Comparison of ENCODE assay signal across 18 cellular contexts in the genomic region with DNA sequence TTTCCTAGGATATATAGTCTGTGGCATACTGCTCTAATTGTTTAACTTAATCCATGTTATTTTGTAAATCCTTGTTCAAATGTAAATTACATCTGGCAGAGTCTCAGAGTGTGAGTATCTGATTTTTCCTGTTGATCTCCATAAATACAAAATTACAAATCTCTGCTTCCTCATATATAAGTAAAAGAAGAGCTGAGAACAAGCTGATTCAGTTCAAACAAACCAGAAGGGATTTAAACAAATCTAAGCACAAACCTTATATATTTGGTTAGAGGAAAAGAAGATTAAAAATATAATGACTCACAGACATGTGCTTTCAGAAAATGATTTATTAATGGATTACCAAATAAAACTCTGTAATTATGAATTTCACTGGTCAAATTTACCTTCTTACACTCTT. TPM values are rescaled to one million over a fixed set of nuclear protein-coding genes. Genes with fewer than 3 reads are reported as not detected.
DNase-seq lines count a peak whose midpoint lies in the region; TF ChIP-seq lines count a peak whose summit lies in the region.
"Had no signal": no experiment of that assay in that cellular context is flagged by ENCODE, and none has a peak within 500 bp of the region (broad histone marks: within the 10 kb centered on the region; RNA-seq: fewer than 3 reads in every experiment).

No MANE protein-coding gene starts in this region.

- no peaks in the 10 kb centered on the region for H3K27me3 Mint-ChIP-seq in mesothelial cell of epicardium (ENCODE audit: low read depth)
- peaks cover 11% of the 10 kb centered on the region for H3K27me3 Mint-ChIP-seq in activated CD4-positive, alpha-beta T cell treated with anti-CD3 and anti-CD28 coated beads, Interleukin-2, amount 10 ng/mL, durations not matched to agents 7 days and 5 days

- H3K4me3 Mint-ChIP-seq in mesothelial cell of epicardium: no peak overlapping the region
- H3K4me3 Mint-ChIP-seq in activated CD4-positive, alpha-beta T cell treated with anti-CD3 and anti-CD28 coated beads, Interleukin-2, amount 10 ng/mL, durations not matched to agents 7 days and 5 days: no peak overlapping the region
- H3K4me3 Mint-ChIP-seq: CD14-positive monocyte had no signal

- H3K27ac Mint-ChIP-seq in mesothelial cell of epicardium: peak overlapping the region; percentile 43
- H3K27ac Mint-ChIP-seq in activated CD4-positive, alpha-beta T cell treated with anti-CD3 and anti-CD28 coated beads, Interleukin-2, amount 10 ng/mL, durations not matched to agents 7 days and 5 days: no peak overlapping the region

- POLR2A ChIA-PET in activated CD4-positive, alpha-beta T cell treated with anti-CD3 and anti-CD28 coated beads, Interleukin-2, amount 10 ng/mL, durations not matched to agents 7 days and 5 days (lab: Charles Lee): no interaction called here

- H3K4me1 Mint-ChIP-seq in mesothelial cell of epicardium: peaks cover 18% of the 10 kb centered on the region
- H3K4me1 Mint-ChIP-seq in activated CD4-positive, alpha-beta T cell treated with anti-CD3 and anti-CD28 coated beads, Interleukin-2, amount 10 ng/mL, durations not matched to agents 7 days and 5 days: no peaks in the 10 kb centered on the region
- H3K4me1 Mint-ChIP-seq: CD14-positive monocyte had no signal

- DNase-seq in DMS 273 (lab: John Stamatoyannopoulos, UW; ENCODE audit: unreplicated experiment) (peak; percentile 7), DMS 273 treated with DMSO at 0.1 percent for 48 hours (lab: John Stamatoyannopoulos, UW) (no peak), mesothelial cell of epicardium (ENCODE audit: low spot score in 2 of 2, unreplicated experiment in 2 of 2) (no peak), NCI-H2227 (lab: John Stamatoyannopoulos, UW; ENCODE audit: unreplicated experiment) (no peak), SW 1271 (lab: John Stamatoyannopoulos, UW) (no peak), DMS79 treated with DMSO at 0.1 percent for 48 hours (lab: John Stamatoyannopoulos, UW) (no peak)
- DNase-seq in activated CD4-positive, alpha-beta T cell treated with anti-CD3 and anti-CD28 coated beads, Interleukin-2, amount 10 ng/mL, durations not matched to agents 7 days and 5 days: no peak
- DNase-seq: DMS153, NCI-H1417, NCI-H187 treated with DMSO at 0.1 percent for 48 hours, NCI-H345, NCI-H524 treated with DMSO at 0.1 percent for 48 hours, PC-3, SJCRH30 had no signal

- no peak for TF ChIP-seq CTCF in mesothelial cell of epicardium (IDR thresholded peaks at IDR 0.05; ENCODE audit: unreplicated experiment)

- CTCF ChIA-PET in activated CD4-positive, alpha-beta T cell treated with anti-CD3 and anti-CD28 coated beads, Interleukin-2, amount 10 ng/mL, durations not matched to agents 7 days and 5 days (lab: Charles Lee): interaction anchor here (1.2 kb wide), 1 partner anchor 9 kb away, joined by 3 read pairs; no protein-coding TSS in a partner anchor

- H3K9me3 Mint-ChIP-seq in mesothelial cell of epicardium: peaks cover 4% of the 10 kb centered on the region
- H3K9me3 Mint-ChIP-seq in activated CD4-positive, alpha-beta T cell treated with anti-CD3 and anti-CD28 coated beads, Interleukin-2, amount 10 ng/mL, durations not matched to agents 7 days and 5 days: no peaks in the 10 kb centered on the region

- H3K36me3 Mint-ChIP-seq in mesothelial cell of epicardium: peaks cover 5% of the 10 kb centered on the region
- no peaks in the 10 kb centered on the region for H3K36me3 Mint-ChIP-seq in activated CD4-positive, alpha-beta T cell treated with anti-CD3 and anti-CD28 coated beads, Interleukin-2, amount 10 ng/mL, durations not matched to agents 7 days and 5 days (ENCODE audit: low read depth)

- H3K27ac ChIP-seq in cingulate gyrus (ENCODE audit: low read depth, low read length): peak overlapping the region; percentile 47
- H3K27ac ChIP-seq: 22Rv1, HL-60, SJCRH30 had no signal

RNA-seq across cellular contexts. Expression of a gene that starts 37.3 kb away (rescaled TPM):
- total RNA-seq in mesothelial cell of epicardium: 52.2 to 57.0 TPM (median 54.4 TPM) in 3 replicates
- not detected for total RNA-seq in activated CD4-positive, alpha-beta T cell treated with anti-CD3 and anti-CD28 coated beads, Interleukin-2, amount 10 ng/mL, durations not matched to agents 7 days and 5 days

Comparison
In these comparisons a context has a peak if more than half of its experiments do, and no peak if none do; other contexts are left out.
1. RNA of a gene that starts 37.3 kb away (total RNA-seq): 52.2 to 57.0 TPM in mesothelial cell of epicardium; not detected in activated CD4-positive, alpha-beta T cell treated with anti-CD3 and anti-CD28 coated beads, Interleukin-2, amount 10 ng/mL, durations not matched to agents 7 days and 5 days; every median in the first group is over 10 times any median in the second.